In genomic region chr12:50637870-50638481, GRCh38 we compare ENCODE assay signal across 1 cellular context.
TF ChIP-seq lines count a peak whose summit lies in the region.

No MANE protein-coding gene starts in this region.

TF ChIP-seq in HepG2, 621 proteins besides CTCF, POLR2A, EP300 and RAD21 (continued from another document):
- TF ChIP-seq, protein P1, sequence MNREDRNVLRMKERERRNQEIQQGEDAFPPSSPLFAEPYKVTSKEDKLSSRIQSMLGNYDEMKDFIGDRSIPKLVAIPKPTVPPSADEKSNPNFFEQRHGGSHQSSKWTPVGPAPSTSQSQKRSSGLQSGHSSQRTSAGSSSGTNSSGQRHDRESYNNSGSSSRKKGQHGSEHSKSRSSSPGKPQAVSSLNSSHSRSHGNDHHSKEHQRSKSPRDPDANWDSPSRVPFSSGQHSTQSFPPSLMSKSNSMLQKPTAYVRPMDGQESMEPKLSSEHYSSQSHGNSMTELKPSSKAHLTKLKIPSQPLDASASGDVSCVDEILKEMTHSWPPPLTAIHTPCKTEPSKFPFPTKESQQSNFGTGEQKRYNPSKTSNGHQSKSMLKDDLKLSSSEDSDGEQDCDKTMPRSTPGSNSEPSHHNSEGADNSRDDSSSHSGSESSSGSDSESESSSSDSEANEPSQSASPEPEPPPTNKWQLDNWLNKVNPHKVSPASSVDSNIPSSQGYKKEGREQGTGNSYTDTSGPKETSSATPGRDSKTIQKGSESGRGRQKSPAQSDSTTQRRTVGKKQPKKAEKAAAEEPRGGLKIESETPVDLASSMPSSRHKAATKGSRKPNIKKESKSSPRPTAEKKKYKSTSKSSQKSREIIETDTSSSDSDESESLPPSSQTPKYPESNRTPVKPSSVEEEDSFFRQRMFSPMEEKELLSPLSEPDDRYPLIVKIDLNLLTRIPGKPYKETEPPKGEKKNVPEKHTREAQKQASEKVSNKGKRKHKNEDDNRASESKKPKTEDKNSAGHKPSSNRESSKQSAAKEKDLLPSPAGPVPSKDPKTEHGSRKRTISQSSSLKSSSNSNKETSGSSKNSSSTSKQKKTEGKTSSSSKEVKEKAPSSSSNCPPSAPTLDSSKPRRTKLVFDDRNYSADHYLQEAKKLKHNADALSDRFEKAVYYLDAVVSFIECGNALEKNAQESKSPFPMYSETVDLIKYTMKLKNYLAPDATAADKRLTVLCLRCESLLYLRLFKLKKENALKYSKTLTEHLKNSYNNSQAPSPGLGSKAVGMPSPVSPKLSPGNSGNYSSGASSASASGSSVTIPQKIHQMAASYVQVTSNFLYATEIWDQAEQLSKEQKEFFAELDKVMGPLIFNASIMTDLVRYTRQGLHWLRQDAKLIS (CRISPR knock-in tag; IDR thresholded peaks at IDR 0.05), result no peak
- no peak for TF ChIP-seq PLRG1 (conservative IDR thresholded peaks at IDR 0.05)
